14 cellular contexts compared by ENCODE assay signal in genomic region chr1:30033276-30034104, GRCh38.
DNase-seq lines count a peak whose midpoint lies in the region; ATAC-seq, FAIRE-seq and TF ChIP-seq lines count a peak whose summit lies in the region.
"Had no signal": no experiment of that assay in that cellular context is flagged by ENCODE, and none has a peak within 500 bp of the region (broad histone marks: within the 10 kb centered on the region; RNA-seq: fewer than 3 reads in every experiment).

No MANE protein-coding gene starts in this region.

- no peak overlapping the region for H3K4me3 Mint-ChIP-seq in endodermal cell
- no peak overlapping the region for H3K4me3 Mint-ChIP-seq in stimulated activated memory B cell treated with anti-CD40 and anti-IgM and Interleukin-4, amounts not matched to agents 10 μg/mL and 1 μg/mL and 100 μg/mL, for 72 hours

- no peak overlapping the region for H2AFZ ChIP-seq in neuronal stem cell (ENCODE audit: low read length)
- H2AFZ ChIP-seq in HepG2 (ENCODE audit: low read length) = no peak overlapping the region

- no peak overlapping the region for H3K23ac ChIP-seq in neuronal stem cell (ENCODE audit: low read depth, low read length, poor library complexity)

- in situ Hi-C loops in HepG2 (cut with HindIII; ENCODE audit: extremely low pct_ligation_motif_present, low pct_unique_long_range_greater_than_20kb) = no loop called here

- peaks cover 2% of the 10 kb centered on the region for H3K4me1 Mint-ChIP-seq in endodermal cell
- H3K4me1 Mint-ChIP-seq in stimulated activated memory B cell treated with anti-CD40 and anti-IgM and Interleukin-4, amounts not matched to agents 10 μg/mL and 1 μg/mL and 100 μg/mL, for 72 hours = no peaks in the 10 kb centered on the region

- H3K9me3 ChIP-seq in endodermal cell (ENCODE audit: control insufficient read depth, low read length) = peaks cover 24% of the 10 kb centered on the region
- peaks cover 0 to 2% of the 10 kb centered on the region in 2 donors for H3K9me3 ChIP-seq in neuronal stem cell (replicated peaks in 1 of 2; ENCODE audit: control insufficient read depth in 2 of 2, insufficient read depth in 1 of 2, low read depth in 1 of 2, low read length in 2 of 2)
- H3K9me3 ChIP-seq in HepG2 (ENCODE audit: low read length) = peaks cover 9% of the 10 kb centered on the region

- TF ChIP-seq POLR2A in HepG2 (IDR thresholded peaks at IDR 0.05; ENCODE audit: insufficient read depth in 1 of 2, low read depth in 2 of 2, low read length in 2 of 2) = no peak

- H3K4me1 ChIP-seq in endodermal cell (ENCODE audit: control insufficient read depth, insufficient read depth, low read length) (no peaks in the 10 kb centered on the region), neuronal stem cell (ENCODE audit: control insufficient read depth in 2 of 2, insufficient read depth in 1 of 2, low read depth in 1 of 2, low read length in 2 of 2) (no peaks in the 10 kb centered on the region), HepG2 (ENCODE audit: insufficient read depth, low read length) (no peaks in the 10 kb centered on the region)

- H3K79me1 ChIP-seq in neuronal stem cell (ENCODE audit: low read depth, low read length) = no peaks in the 10 kb centered on the region

- H3K27me3 Mint-ChIP-seq in endodermal cell (ENCODE audit: insufficient read depth) = peaks cover 1% of the 10 kb centered on the region
- peaks cover 5% of the 10 kb centered on the region for H3K27me3 Mint-ChIP-seq in stimulated activated memory B cell treated with anti-CD40 and anti-IgM and Interleukin-4, amounts not matched to agents 10 μg/mL and 1 μg/mL and 100 μg/mL, for 72 hours

- H3K27ac Mint-ChIP-seq in endodermal cell = no peak overlapping the region
- no peak overlapping the region for H3K27ac Mint-ChIP-seq in stimulated activated memory B cell treated with anti-CD40 and anti-IgM and Interleukin-4, amounts not matched to agents 10 μg/mL and 1 μg/mL and 100 μg/mL, for 72 hours

- no peaks in the 10 kb centered on the region for H3K79me2 ChIP-seq in HepG2 (ENCODE audit: insufficient read depth, low read length)

- TF ChIP-seq EP300 in HepG2 (IDR thresholded peaks at IDR 0.05; ENCODE audit: low read depth in 2 of 2, low read length in 2 of 2) (no peak), HepG2 (CRISPR knock-in tag; IDR thresholded peaks at IDR 0.05; ENCODE audit: borderline replicate concordance) (no peak)

- BruUV-seq in HepG2 (replicated peaks; lab: Mats Ljungman, UMichigan) = no TSS peak

- peak overlapping the region; percentile 16 for H2BK5ac ChIP-seq in neuronal stem cell (ENCODE audit: low read length)

- TF ChIP-seq CTCF in endodermal cell (conservative IDR thresholded peaks at IDR 0.05) = no peak
- TF ChIP-seq CTCF in HepG2 (CRISPR knock-in tag; IDR thresholded peaks at IDR 0.05) = no peak

- 96 to 98% methylated on average over 5 to 8 of the region's 8 CpGs for WGBS in endodermal cell (ENCODE audit: insufficient coverage in 1 of 2, insufficient read length in 1 of 2), 2 experiments
- no CpG with 5 or more reads among the region's 8 CpGs for WGBS in neuronal stem cell (ENCODE audit: extremely low coverage in 2 of 2, insufficient read length in 2 of 2, insufficient replicate concordance in 1 of 2), 2 donors
- WGBS in HepG2 (ENCODE audit: low lambda C conversion rate) = 55% methylated on average over 3 of the region's 8 CpGs

- intact Hi-C loops in HepG2 (cut with micrococcal nuclease; ENCODE audit: unreplicated experiment) = no loop called here

- POLR2A ChIA-PET in HepG2 (lab: Yijun Ruan, JAX) = no interaction called here

- CTCF ChIA-PET in HepG2 (lab: Yijun Ruan, JAX; ENCODE audit: low intra/inter-chr PET ratio, low total read pairs) = no interaction called here

- no peak for TF ChIP-seq RAD21 in HepG2 (CRISPR knock-in tag; IDR thresholded peaks at IDR 0.05)

- no peak overlapping the region for H4K91ac ChIP-seq in neuronal stem cell (ENCODE audit: low read depth, low read length, poor library complexity)

- H3K4me2 ChIP-seq in neuronal stem cell (ENCODE audit: insufficient read depth, low read length, poor library complexity, severe bottlenecking) (no peak overlapping the region), HepG2 (ENCODE audit: low read depth, low read length) (no peak overlapping the region)

- no peak overlapping the region for H3K4ac ChIP-seq in neuronal stem cell (ENCODE audit: low read length)

- H3K36me3 ChIP-seq in endodermal cell (ENCODE audit: control insufficient read depth, insufficient read depth, low read length) (no peaks in the 10 kb centered on the region), neuronal stem cell (replicated peaks in 1 of 2; ENCODE audit: control insufficient read depth in 2 of 2, insufficient read depth in 2 of 2, low read length in 2 of 2) (no peaks in the 10 kb centered on the region), HepG2 (replicated peaks in 1 of 2; ENCODE audit: control insufficient read depth in 1 of 2, insufficient read depth in 2 of 2, low read length in 2 of 2) (no peaks in the 10 kb centered on the region)

- no peak overlapping the region for H2AK5ac ChIP-seq in neuronal stem cell (ENCODE audit: low read depth, low read length)

- H3K27ac ChIP-seq in endodermal cell (ENCODE audit: low read depth, low read length) (no peak overlapping the region), neuronal stem cell (replicated peaks; ENCODE audit: low read length) (no peak overlapping the region), HepG2 (ENCODE audit: extremely low read length, insufficient read depth, low read length) (no peak overlapping the region)

- no peak overlapping the region for H3K14ac ChIP-seq in neuronal stem cell (ENCODE audit: low read length)

- ATAC-seq in HepG2 = no peak
- no peak for ATAC-seq in stimulated activated memory B cell treated with anti-CD40 and anti-IgM and Interleukin-4, amounts not matched to agents 10 μg/mL and 1 μg/mL and 100 μg/mL, for 72 hours

- no peak overlapping the region for H4K8ac ChIP-seq in neuronal stem cell (ENCODE audit: low read depth, low read length)

- DNase-seq in ELF-1 (ENCODE audit: low read depth, low spot score) (peak; percentile 23), M059J (ENCODE audit: low read depth) (peak; percentile 36), endodermal cell (peak; percentile 33), neuronal stem cell (ENCODE audit: low spot score) (no peak), activated gamma-delta T cell treated with Interleukin-2 at 50 U/mL for 16 hours (no peak), HepG2 (ENCODE audit: low spot score) (no peak)
- no peak for DNase-seq in stimulated activated CD4-positive, alpha-beta T cell treated with anti-CD3 and anti-CD28 coated beads, Interleukin-1b, Interleukin-23, amount 100 ng/mL, for 48 hours
- DNase-seq: ACHN, DMS53, HCEC 1CT, KBM-7, NCI-H146, NCI-H2107 had no signal

- H2BK15ac ChIP-seq in neuronal stem cell (ENCODE audit: low read length) = no peak overlapping the region

- no peaks in the 10 kb centered on the region for H3K27me3 ChIP-seq in endodermal cell (ENCODE audit: control insufficient read depth, insufficient read depth, low read length, poor library complexity, severe bottlenecking)
- no peaks in the 10 kb centered on the region for H3K27me3 ChIP-seq in neuronal stem cell (ENCODE audit: control insufficient read depth in 3 of 3, insufficient read depth in 3 of 3, low read depth in 1 of 3, low read length in 3 of 3)
- H3K27me3 ChIP-seq in HepG2 (ENCODE audit: control insufficient read depth in 1 of 2, insufficient read depth in 2 of 2, low read length in 2 of 2) = no peaks in the 10 kb centered on the region

- no peak for FAIRE-seq in HepG2 (lab: Jason Lieb, UNC)

- H2BK120ac ChIP-seq in neuronal stem cell (ENCODE audit: low read depth, low read length) = no peak overlapping the region

- no peak overlapping the region for H2BK12ac ChIP-seq in neuronal stem cell (ENCODE audit: low read length)

- no peaks in the 10 kb centered on the region for H4K20me1 ChIP-seq in HepG2 (ENCODE audit: insufficient read depth, low read length)

- H3K36me3 Mint-ChIP-seq in endodermal cell (ENCODE audit: low read depth) = peaks cover 5% of the 10 kb centered on the region
- H3K36me3 Mint-ChIP-seq in stimulated activated memory B cell treated with anti-CD40 and anti-IgM and Interleukin-4, amounts not matched to agents 10 μg/mL and 1 μg/mL and 100 μg/mL, for 72 hours = no peaks in the 10 kb centered on the region

- H3K9ac ChIP-seq in endodermal cell (ENCODE audit: extremely low read depth, low read length, poor library complexity, severe bottlenecking) (no peak overlapping the region), neuronal stem cell (ENCODE audit: low read depth, low read length, poor library complexity) (no peak overlapping the region), HepG2 (ENCODE audit: insufficient read depth, low read depth, low read length) (no peak overlapping the region)

- H3K18ac ChIP-seq in neuronal stem cell (ENCODE audit: low read length) = peak overlapping the region; percentile 55

- H3K9me3 Mint-ChIP-seq in endodermal cell = peaks cover 15% of the 10 kb centered on the region
- peaks cover 6% of the 10 kb centered on the region for H3K9me3 Mint-ChIP-seq in stimulated activated memory B cell treated with anti-CD40 and anti-IgM and Interleukin-4, amounts not matched to agents 10 μg/mL and 1 μg/mL and 100 μg/mL, for 72 hours

- H3K4me3 ChIP-seq in endodermal cell (ENCODE audit: low read length) (no peak overlapping the region), neuronal stem cell (ENCODE audit: low read length in 2 of 2) (no peak overlapping the region), HepG2 (replicated peaks in 1 of 3; ENCODE audit: insufficient read depth in 1 of 3, low read depth in 2 of 3, low read length in 3 of 3) (no peak overlapping the region)

TF ChIP-seq in HepG2, 621 proteins besides CTCF, POLR2A, EP300 and RAD21:
- TF ChIP-seq CBX2 (IDR thresholded peaks at IDR 0.05; ENCODE audit: low read depth, low read length) (no peak), CBX2 (CRISPR knock-in tag; IDR thresholded peaks at IDR 0.05; ENCODE audit: low read depth) (no peak), KDM4B (CRISPR knock-in tag; IDR thresholded peaks at IDR 0.05) (no peak), ZNF362 (CRISPR knock-in tag; IDR thresholded peaks at IDR 0.05; ENCODE audit: borderline replicate concordance) (no peak), JARID2 (CRISPR knock-in tag; IDR thresholded peaks at IDR 0.05; ENCODE audit: insufficient replicate concordance) (no peak)

Comparison
In these comparisons a context has a peak if more than half of its experiments do, and no peak if none do; other contexts are left out.
1. DNase-seq: peak in ELF-1 (single experiment), M059J (single experiment) and endodermal cell (single experiment); none in neuronal stem cell (single experiment), activated gamma-delta T cell treated with Interleukin-2 at 50 U/mL for 16 hours (single experiment), HepG2 (single experiment) and stimulated activated CD4-positive, alpha-beta T cell treated with anti-CD3 and anti-CD28 coated beads, Interleukin-1b, Interleukin-23, amount 100 ng/mL, for 48 hours (single experiment).